10 cellular contexts compared by ENCODE assay signal in the genomic region with DNA sequence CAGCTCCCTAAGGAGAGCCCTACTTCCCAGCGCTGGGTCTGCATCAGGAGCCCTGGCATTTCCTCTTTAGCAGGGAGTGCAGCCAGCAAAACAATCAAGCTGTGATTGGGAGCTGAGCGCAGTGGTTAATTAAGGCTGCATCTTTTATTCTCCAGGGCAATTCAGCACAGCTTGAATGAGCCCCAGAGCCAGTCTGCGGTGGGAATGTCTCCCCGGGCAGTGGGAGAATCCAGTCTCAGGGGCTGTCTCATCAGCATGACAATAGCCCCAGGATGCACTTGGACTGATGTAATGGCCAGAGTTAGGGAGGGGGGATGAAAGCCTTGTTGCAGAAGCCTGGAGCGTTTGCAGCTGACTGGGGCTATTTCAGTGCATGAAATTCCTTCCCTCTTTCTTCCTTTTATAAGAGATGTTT.
DNase-seq lines count a peak whose midpoint lies in the region; ATAC-seq and TF ChIP-seq lines count a peak whose summit lies in the region.
"Had no signal": no experiment of that assay in that cellular context is flagged by ENCODE, and none has a peak within 500 bp of the region (broad histone marks: within the 10 kb centered on the region; RNA-seq: fewer than 3 reads in every experiment).

No MANE protein-coding gene starts in this region.

- H3K9me2 ChIP-seq in Karpas-422 (replicated peaks; ENCODE audit: insufficient read depth, low read length) = no peaks in the 10 kb centered on the region

- no peaks in the 10 kb centered on the region for H4K20me1 ChIP-seq in Karpas-422 (ENCODE audit: insufficient read depth, low read depth, low read length)

- peaks cover 2% of the 10 kb centered on the region for H3K27me3 ChIP-seq in brain microvascular endothelial cell (replicated peaks)
- no peaks in the 10 kb centered on the region for H3K27me3 ChIP-seq in Karpas-422 (ENCODE audit: low read length)

- no peak overlapping the region for H3K4me2 ChIP-seq in Karpas-422 (ENCODE audit: low read depth, low read length, poor library complexity, severe bottlenecking)

- peak; percentile 66 for DNase-seq in DMS153 (lab: John Stamatoyannopoulos, UW)
- DNase-seq in NCI-H187 (lab: John Stamatoyannopoulos, UW) = peak; percentile 30 to 54
- peak; percentile 15 for DNase-seq in brain microvascular endothelial cell
- DNase-seq in middle frontal gyrus (ENCODE audit: extremely low spot score, low spot score) = peak; percentile 59
- no peak for DNase-seq in Karpas-422
- DNase-seq in NCI-H526 (lab: John Stamatoyannopoulos, UW) = no peak
- DNase-seq: activated CD8-positive, alpha-beta memory T cell treated with anti-CD3 and anti-CD28 coated beads, Interleukin-2, amount 50 U/mL, for 4 hours; CD8-positive, alpha-beta T cell had no signal

- in situ Hi-C loops in brain microvascular endothelial cell (cut with HindIII; ENCODE audit: low pct_ligation_motif_present, low sequenced_read_pairs) = no loop called here

- ATAC-seq in GM18861 (IDR thresholded peaks at IDR 0.05; ENCODE audit: unreplicated experiment) (no peak), GM18873 (IDR thresholded peaks at IDR 0.05; ENCODE audit: low FRiP score, unreplicated experiment) (no peak)
- ATAC-seq: CD8-positive, alpha-beta T cell had no signal

- H3K36me3 ChIP-seq in brain microvascular endothelial cell (replicated peaks) (no peaks in the 10 kb centered on the region), Karpas-422 (ENCODE audit: insufficient read depth, low read length) (no peaks in the 10 kb centered on the region)

- no peaks in the 10 kb centered on the region for H3K4me1 ChIP-seq in Karpas-422 (ENCODE audit: low read length)

- TF ChIP-seq CTCF in brain microvascular endothelial cell (IDR thresholded peaks at IDR 0.05; ENCODE audit: low read depth, low read length, missing control alignments) = no peak

- no peak overlapping the region for H3K4me3 ChIP-seq in brain microvascular endothelial cell (ENCODE audit: low read depth, low read length)
- no peak overlapping the region for H3K4me3 ChIP-seq in Karpas-422 (ENCODE audit: low read length)

- H3K79me2 ChIP-seq in Karpas-422 (ENCODE audit: low read length) = no peaks in the 10 kb centered on the region

- H3K27ac ChIP-seq in brain microvascular endothelial cell = no peak overlapping the region
- H3K27ac ChIP-seq in Karpas-422 (ENCODE audit: low read length) = no peak overlapping the region

- H3K9ac ChIP-seq in Karpas-422 (ENCODE audit: low read length) = no peak overlapping the region

- no peak overlapping the region for H2AFZ ChIP-seq in Karpas-422 (ENCODE audit: low read length)

- H3K9me3 ChIP-seq in Karpas-422 (ENCODE audit: low read length) = no peaks in the 10 kb centered on the region

Comparison
In these comparisons a context has a peak if more than half of its experiments do, and no peak if none do; other contexts are left out.
1. DNase-seq: peak in DMS153 (single experiment), NCI-H187 (2 of 2), brain microvascular endothelial cell (single experiment) and middle frontal gyrus (single experiment); none in Karpas-422 (single experiment) and NCI-H526 (0 of 2).